Comparison of ENCODE assay signal across 11 cellular contexts in genomic region chr1:233261206-233261605, GRCh38. TPM values are rescaled to one million over a fixed set of nuclear protein-coding genes. Genes with fewer than 3 reads are reported as not detected.
DNase-seq lines count a peak whose midpoint lies in the region; ATAC-seq, FAIRE-seq and TF ChIP-seq lines count a peak whose summit lies in the region.
"Had no signal": no experiment of that assay in that cellular context is flagged by ENCODE, and none has a peak within 500 bp of the region (broad histone marks: within the 10 kb centered on the region; RNA-seq: fewer than 3 reads in every experiment).

No MANE protein-coding gene starts in this region.

- ATAC-seq in GM19455 (IDR thresholded peaks at IDR 0.05; ENCODE audit: unreplicated experiment) (peak; percentile 73), HG03045 (IDR thresholded peaks at IDR 0.05; ENCODE audit: unreplicated experiment) (peak; percentile 92), left cardiac atrium (no peak)

- H3K9ac ChIP-seq in astrocyte (ENCODE audit: low read length) (no peak overlapping the region), kidney (ENCODE audit: low read length in 2 of 2) (no peak overlapping the region)
- H3K9ac ChIP-seq: KMS-11 had no signal

- peak overlapping the region; percentile 86 for H3K27ac Mint-ChIP-seq in astrocyte (ENCODE audit: unreplicated experiment)

- H3K36me3 Mint-ChIP-seq in astrocyte (ENCODE audit: low read depth, unreplicated experiment): peaks cover 20% of the 10 kb centered on the region

- H3K9me3 Mint-ChIP-seq in astrocyte (ENCODE audit: unreplicated experiment): no peaks in the 10 kb centered on the region

- H3K27me3 ChIP-seq in astrocyte (ENCODE audit: insufficient read depth, low read length) (no peaks in the 10 kb centered on the region), WERI-Rb-1 (ENCODE audit: insufficient read depth, low read depth, severe bottlenecking) (no peaks in the 10 kb centered on the region)
- H3K27me3 ChIP-seq: esophagus muscularis mucosa, SJCRH30 had no signal

- H3K4me3 Mint-ChIP-seq in astrocyte (ENCODE audit: unreplicated experiment): no peak overlapping the region

- H3K4me1 ChIP-seq in astrocyte (ENCODE audit: insufficient read depth, low read length): no peaks in the 10 kb centered on the region
- H3K4me1 ChIP-seq in kidney (ENCODE audit: control insufficient read depth in 1 of 2, insufficient read depth in 1 of 2, low read depth in 1 of 2, low read length in 2 of 2): no peaks in the 10 kb centered on the region
- H3K4me1 ChIP-seq: esophagus muscularis mucosa, SJCRH30 had no signal

- peaks cover 14% of the 10 kb centered on the region for H3K4me1 Mint-ChIP-seq in astrocyte (ENCODE audit: low read depth, unreplicated experiment)

- peaks cover 5% of the 10 kb centered on the region for H3K79me2 ChIP-seq in astrocyte (ENCODE audit: insufficient read depth, low read length)

- no peak overlapping the region for H2AFZ ChIP-seq in astrocyte (ENCODE audit: low read depth, low read length)

- peak; percentile 74 for FAIRE-seq in GM12891 (lab: Jason Lieb, UNC)
- no peak for FAIRE-seq in astrocyte (lab: Jason Lieb, UNC)
- no peak for FAIRE-seq in kidney (lab: Jason Lieb, UNC)

- TF ChIP-seq CTCF in astrocyte (IDR thresholded peaks at IDR 0.05; ENCODE audit: insufficient read depth, low read depth, low read length): no peak
- no peak for TF ChIP-seq CTCF in WERI-Rb-1 (IDR thresholded peaks at IDR 0.05; ENCODE audit: low read depth, low read length)
- TF ChIP-seq CTCF in kidney (IDR thresholded peaks at IDR 0.05; ENCODE audit: borderline replicate concordance, extremely low read depth, insufficient read depth): no peak

- H3K4me3 ChIP-seq in astrocyte (ENCODE audit: insufficient read depth, low read depth, low read length): no peak overlapping the region
- H3K4me3 ChIP-seq in WERI-Rb-1 (ENCODE audit: low read depth, low read length): no peak overlapping the region
- no peak overlapping the region for H3K4me3 ChIP-seq in kidney (ENCODE audit: low read length in 2 of 2)
- H3K4me3 ChIP-seq: esophagus muscularis mucosa, SJCRH30 had no signal

- H3K27ac ChIP-seq in astrocyte (ENCODE audit: low read depth, low read length): no peak overlapping the region
- no peak overlapping the region for H3K27ac ChIP-seq in WERI-Rb-1
- H3K27ac ChIP-seq in kidney (ENCODE audit: low read depth in 2 of 2, low read length in 2 of 2): no peak overlapping the region
- H3K27ac ChIP-seq: esophagus muscularis mucosa, KMS-11, SJCRH30 had no signal

- H3K9me3 ChIP-seq in astrocyte (ENCODE audit: insufficient read depth, low read depth, low read length): no peaks in the 10 kb centered on the region
- no peaks in the 10 kb centered on the region for H3K9me3 ChIP-seq in WERI-Rb-1 (ENCODE audit: severe bottlenecking)
- H3K9me3 ChIP-seq in kidney (ENCODE audit: control insufficient read depth in 1 of 2, low read length in 2 of 2): no peaks in the 10 kb centered on the region
- H3K9me3 ChIP-seq: esophagus muscularis mucosa, SJCRH30 had no signal

- no peak for TF ChIP-seq POLR2A in GM12891 (IDR thresholded peaks at IDR 0.05; ENCODE audit: low read depth, low read length)

- H3K4me2 ChIP-seq in astrocyte (ENCODE audit: low read length): no peak overlapping the region
- H3K4me2 ChIP-seq: KMS-11 had no signal

- no peak for DNase-seq in GM12891 (ENCODE audit: insufficient read length, low spot score)
- no peak for DNase-seq in astrocyte (ENCODE audit: low read depth)
- DNase-seq in WERI-Rb-1: no peak
- no peak for DNase-seq in left cardiac atrium
- DNase-seq in GM03348 (ENCODE audit: low spot score): no peak
- DNase-seq in kidney: no peak
- DNase-seq: SJCRH30 had no signal

- H4K20me1 ChIP-seq in astrocyte (ENCODE audit: insufficient read depth, low read length): peaks cover 4% of the 10 kb centered on the region

- peaks cover 20% of the 10 kb centered on the region for H3K36me3 ChIP-seq in astrocyte (ENCODE audit: insufficient read depth, low read length)
- peaks cover 22% of the 10 kb centered on the region for H3K36me3 ChIP-seq in WERI-Rb-1
- H3K36me3 ChIP-seq in kidney (ENCODE audit: control insufficient read depth in 1 of 2, insufficient read depth in 2 of 2, low read length in 2 of 2): no peaks in the 10 kb centered on the region
- H3K36me3 ChIP-seq: SJCRH30 had no signal

- no peaks in the 10 kb centered on the region for H3K27me3 Mint-ChIP-seq in astrocyte (ENCODE audit: low read depth, unreplicated experiment)

- intact Hi-C loops in left cardiac atrium (cut with DNase I): no loop called here
- intact Hi-C loops in kidney (cut with DNase I): no loop called here

TF ChIP-seq in GM12891, 5 proteins besides CTCF, POLR2A, EP300 and RAD21:
- TF ChIP-seq POU2F2 (IDR thresholded peaks at IDR 0.05; ENCODE audit: low read depth, low read length): no peak
- no peak for TF ChIP-seq POLR2AphosphoS5 (IDR thresholded peaks at IDR 0.05; ENCODE audit: low read depth, low read length)
- TF ChIP-seq TAF1 (IDR thresholded peaks at IDR 0.05; ENCODE audit: low read depth, low read length): no peak
- TF ChIP-seq SPI1 (IDR thresholded peaks at IDR 0.05; ENCODE audit: low read depth, low read length): no peak
- no peak for TF ChIP-seq PAX5 (IDR thresholded peaks at IDR 0.05; ENCODE audit: insufficient read depth, low read length, severe bottlenecking)

RNA-seq across cellular contexts. Expression of gene PCNX2, which starts 34.3 kb away (rescaled TPM):
- polyA plus RNA-seq in GM12891 (2012; ENCODE audit: low read depth, missing spikeins): 3.1 TPM
- 24.5 and 25.5 TPM in 2 replicates for total RNA-seq in astrocyte
- 1 to 10 TPM; 3.2 to 4.2 TPM for total RNA-seq in left cardiac atrium
- 29.2 TPM for total RNA-seq in kidney
- polyA plus RNA-seq in kidney (ENCODE audit: insufficient read depth, low read depth, low replicate concordance): 5.2 TPM

Comparison
In these comparisons a context has a peak if more than half of its experiments do, and no peak if none do; other contexts are left out.
1. ATAC-seq: peak in GM19455 (single experiment) and HG03045 (single experiment); none in left cardiac atrium (0 of 2).